2 cellular contexts compared by ENCODE assay signal in genomic region chr20:32089637-32090330, GRCh38.
TF ChIP-seq lines count a peak whose summit lies in the region.

No MANE protein-coding gene starts in this region.

TF ChIP-seq in GM23338, 12 proteins besides CTCF, POLR2A, EP300 and RAD21:
- TF ChIP-seq ZNF462 (CRISPR knock-in tag; IDR thresholded peaks at IDR 0.05) (peak; percentile 45), NANOG (IDR thresholded peaks at IDR 0.05; ENCODE audit: borderline replicate concordance) (peak; percentile 48; the same call in 1 of the 2 replicates), JUNB (IDR thresholded peaks at IDR 0.05; ENCODE audit: unreplicated experiment) (no peak)

TF ChIP-seq in H1, 55 proteins besides CTCF, POLR2A, EP300 and RAD21:
- TF ChIP-seq CHD2 (IDR thresholded peaks at IDR 0.05; ENCODE audit: low read length) (no peak), CTBP2 (IDR thresholded peaks at IDR 0.05; ENCODE audit: borderline replicate concordance, insufficient read depth, insufficient read length, low read length) (peak; percentile 86), HDAC6 (IDR thresholded peaks at IDR 0.05; ENCODE audit: low read depth, low read length) (no peak), GTF2F1 (IDR thresholded peaks at IDR 0.05; ENCODE audit: borderline replicate concordance, low read depth, low read length) (no peak), RXRA (IDR thresholded peaks at IDR 0.05; ENCODE audit: insufficient read depth, low read depth, low read length) (no peak), MAX (IDR thresholded peaks at IDR 0.05) (no peak), ASH2L (IDR thresholded peaks at IDR 0.05; ENCODE audit: low read length) (peak; percentile 67), E2F6 (IDR thresholded peaks at IDR 0.05) (no peak), TCF12 (IDR thresholded peaks at IDR 0.05; ENCODE audit: low read depth, low read length) (no peak), SP4 (IDR thresholded peaks at IDR 0.05; ENCODE audit: low read length) (no peak), SAP30 (IDR thresholded peaks at IDR 0.05; ENCODE audit: insufficient read depth, insufficient replicate concordance, low read length) (no peak), USF2 (IDR thresholded peaks at IDR 0.05; ENCODE audit: low read length) (no peak), SIRT6 (IDR thresholded peaks at IDR 0.05; ENCODE audit: low read length) (no peak), JUND (IDR thresholded peaks at IDR 0.05; ENCODE audit: low read length) (peak; percentile 47; the same call in 1 of the 2 replicates), CREB1 (IDR thresholded peaks at IDR 0.05) (no peak), RBBP5 (IDR thresholded peaks at IDR 0.05; ENCODE audit: borderline replicate concordance, low read depth, low read length) (peak; percentile 78; the same call in 1 of the 2 replicates), CBX8 (IDR thresholded peaks at IDR 0.05; ENCODE audit: borderline replicate concordance, low read depth, low read length) (no peak), HDAC2 (IDR thresholded peaks at IDR 0.05; ENCODE audit: borderline replicate concordance in 1 of 2, low read depth in 2 of 2, low read length in 2 of 2) (peak; percentile 91 to 92; a peak in 2 of 4 replicates), NRF1 (IDR thresholded peaks at IDR 0.05; ENCODE audit: low read depth, low read length) (no peak), BACH1 (IDR thresholded peaks at IDR 0.05; ENCODE audit: low read length) (no peak), CHD7 (IDR thresholded peaks at IDR 0.05; ENCODE audit: insufficient replicate concordance, low read length) (no peak), CHD1 (IDR thresholded peaks at IDR 0.05; ENCODE audit: low read depth, low read length) (no peak), SIN3A (conservative IDR thresholded peaks at IDR 0.05 in 1 of 2, IDR thresholded peaks at IDR 0.05 in 1 of 2; ENCODE audit: low read depth in 1 of 2, low read length in 2 of 2) (no peak), TEAD4 (IDR thresholded peaks at IDR 0.05; ENCODE audit: low read depth, low read length) (peak; percentile 92), BRCA1 (IDR thresholded peaks at IDR 0.05; ENCODE audit: low read depth, low read length) (no peak), CBX5 (IDR thresholded peaks at IDR 0.05; ENCODE audit: low read depth, low read length) (no peak), POLR2AphosphoS5 (IDR thresholded peaks at IDR 0.05; ENCODE audit: low read depth, low read length) (no peak), SP1 (IDR thresholded peaks at IDR 0.05; ENCODE audit: low read depth, low read length) (peak; percentile 88), MAFK (IDR thresholded peaks at IDR 0.05; ENCODE audit: low read depth, low read length) (no peak), KDM4A (IDR thresholded peaks at IDR 0.05; ENCODE audit: low read depth, low read length, severe bottlenecking) (no peak), TAF7 (optimal IDR thresholded peaks at IDR 0.05; ENCODE audit: borderline replicate concordance, low read depth, low read length) (no peak), JUN (IDR thresholded peaks at IDR 0.05; ENCODE audit: low read depth, low read length) (no peak), POU5F1 (IDR thresholded peaks at IDR 0.05; ENCODE audit: low read depth, low read length) (no peak), ATF2 (IDR thresholded peaks at IDR 0.05; ENCODE audit: low read length) (no peak), ZNF274 (IDR thresholded peaks at IDR 0.05; ENCODE audit: borderline replicate concordance, extremely low read depth, low read length) (no peak), EZH2 (IDR thresholded peaks at IDR 0.05; ENCODE audit: low read depth, low read length, severe bottlenecking) (no peak), FOSL1 (IDR thresholded peaks at IDR 0.05; ENCODE audit: insufficient read depth, low read depth, low read length) (no peak), RFX5 (IDR thresholded peaks at IDR 0.05; ENCODE audit: borderline replicate concordance, low read depth, low read length) (no peak; the same call in 1 of the 2 replicates), BCL11A (IDR thresholded peaks at IDR 0.05; ENCODE audit: low read depth in 2 of 2, low read length in 2 of 2) (no peak), PHF8 (conservative IDR thresholded peaks at IDR 0.05; ENCODE audit: low read depth, low read length) (no peak), GABPA (IDR thresholded peaks at IDR 0.05; ENCODE audit: borderline replicate concordance, insufficient read depth, low read length) (no peak), SP2 (IDR thresholded peaks at IDR 0.05; ENCODE audit: low read length) (no peak), CEBPB (IDR thresholded peaks at IDR 0.05; ENCODE audit: low read depth, low read length) (peak; percentile 32; the same call in 1 of the 2 replicates), KDM5A (IDR thresholded peaks at IDR 0.05; ENCODE audit: low read length) (no peak), YY1 (IDR thresholded peaks at IDR 0.05; ENCODE audit: low read depth, low read length) (0 out of 2 replicates have a peak, but pooled peaks have one; percentile 7), ATF3 (IDR thresholded peaks at IDR 0.05; ENCODE audit: insufficient read depth, low read depth, low read length) (no peak), TBP (IDR thresholded peaks at IDR 0.05; ENCODE audit: low read depth, low read length) (no peak), RNF2 (IDR thresholded peaks at IDR 0.05; ENCODE audit: borderline replicate concordance, low read depth, low read length, missing control alignments, poor library complexity, severe bottlenecking) (no peak), NANOG (IDR thresholded peaks at IDR 0.05; ENCODE audit: insufficient read depth, low read depth, low read length, poor library complexity, severe bottlenecking) (no peak), SUZ12 (IDR thresholded peaks at IDR 0.05; ENCODE audit: low read length) (no peak), KDM1A (IDR thresholded peaks at IDR 0.05; ENCODE audit: borderline replicate concordance, low read length) (peak; percentile 93), SIX5 (IDR thresholded peaks at IDR 0.05; ENCODE audit: low read depth, low read length) (no peak), EGR1 (IDR thresholded peaks at IDR 0.05; ENCODE audit: borderline replicate concordance, low read depth, low read length) (0 out of 2 replicates have a peak, but pooled peaks have one; percentile 28), SRF (IDR thresholded peaks at IDR 0.05; ENCODE audit: low read depth, low read length) (no peak), TAF1 (IDR thresholded peaks at IDR 0.05; ENCODE audit: low read depth, low read length) (no peak; the same call in 1 of the 2 replicates)
